In genomic region chr2:232693344-232693743, GRCh38 we compare ENCODE assay signal across 24 cellular contexts. TPM values are rescaled to one million over a fixed set of nuclear protein-coding genes. Genes with fewer than 3 reads are reported as not detected.
DNase-seq lines count a peak whose midpoint lies in the region; ATAC-seq and TF ChIP-seq lines count a peak whose summit lies in the region.
"Had no signal": no experiment of that assay in that cellular context is flagged by ENCODE, and none has a peak within 500 bp of the region (broad histone marks: within the 10 kb centered on the region; RNA-seq: fewer than 3 reads in every experiment).

No MANE protein-coding gene starts in this region.

- no peaks in the 10 kb centered on the region for H3K9me3 ChIP-seq in CD8-positive, alpha-beta T cell (ENCODE audit: low read length)
- H3K9me3 ChIP-seq: A549 had no signal

- CTCF ChIA-PET in CD8-positive, alpha-beta T cell (lab: Charles Lee) = no interaction called here

- no peaks in the 10 kb centered on the region for H3K27me3 Mint-ChIP-seq in CD8-positive, alpha-beta T cell (ENCODE audit: low read depth)
- H3K27me3 Mint-ChIP-seq in activated T-helper 17 cell treated with anti-CD3 and anti-CD28 coated beads, Interleukin-2, amount 50 U/mL, for 72 hours = no peaks in the 10 kb centered on the region
- no peaks in the 10 kb centered on the region for H3K27me3 Mint-ChIP-seq in stimulated activated memory B cell treated with anti-CD40 and anti-IgM and Interleukin-4, amounts not matched to agents 10 μg/mL and 1 μg/mL and 100 μg/mL, for 72 hours
- H3K27me3 Mint-ChIP-seq: CD8-positive, alpha-beta memory T cell; IgD-negative memory B cell had no signal

- peaks cover 4% of the 10 kb centered on the region for H3K36me3 Mint-ChIP-seq in CD8-positive, alpha-beta T cell
- H3K36me3 Mint-ChIP-seq in activated T-helper 17 cell treated with anti-CD3 and anti-CD28 coated beads, Interleukin-2, amount 50 U/mL, for 72 hours (ENCODE audit: low read depth) = peaks cover 7% of the 10 kb centered on the region
- no peaks in the 10 kb centered on the region for H3K36me3 Mint-ChIP-seq in stimulated activated memory B cell treated with anti-CD40 and anti-IgM and Interleukin-4, amounts not matched to agents 10 μg/mL and 1 μg/mL and 100 μg/mL, for 72 hours
- H3K36me3 Mint-ChIP-seq: IgD-negative memory B cell had no signal

- peaks cover 9% of the 10 kb centered on the region for H3K4me1 ChIP-seq in CD8-positive, alpha-beta T cell (ENCODE audit: insufficient read depth, low read length)

- no peaks in the 10 kb centered on the region for H3K9me3 Mint-ChIP-seq in CD8-positive, alpha-beta T cell
- H3K9me3 Mint-ChIP-seq in activated T-helper 17 cell treated with anti-CD3 and anti-CD28 coated beads, Interleukin-2, amount 50 U/mL, for 72 hours = no peaks in the 10 kb centered on the region
- peaks cover 5% of the 10 kb centered on the region for H3K9me3 Mint-ChIP-seq in stimulated activated memory B cell treated with anti-CD40 and anti-IgM and Interleukin-4, amounts not matched to agents 10 μg/mL and 1 μg/mL and 100 μg/mL, for 72 hours

- H3K36me3 ChIP-seq in CD8-positive, alpha-beta T cell (ENCODE audit: insufficient read depth, low read length) = no peaks in the 10 kb centered on the region
- H3K36me3 ChIP-seq: BLaER1 treated with 17β-estradiol and CSF1 and Interleukin-3, amounts not matched to agents 10 nM and 100 nM had no signal

- no peak for TF ChIP-seq CTCF in CD8-positive, alpha-beta T cell (IDR thresholded peaks at IDR 0.05)

- H3K27ac Mint-ChIP-seq in CD8-positive, alpha-beta T cell = peak overlapping the region; percentile 6
- peak overlapping the region; percentile 38 for H3K27ac Mint-ChIP-seq in activated T-helper 17 cell treated with anti-CD3 and anti-CD28 coated beads, Interleukin-2, amount 50 U/mL, for 72 hours
- H3K27ac Mint-ChIP-seq in stimulated activated memory B cell treated with anti-CD40 and anti-IgM and Interleukin-4, amounts not matched to agents 10 μg/mL and 1 μg/mL and 100 μg/mL, for 72 hours = peak overlapping the region; percentile 27
- H3K27ac Mint-ChIP-seq: IgD-negative memory B cell had no signal

- H3K27ac ChIP-seq in CD8-positive, alpha-beta T cell (ENCODE audit: low read depth, low read length) = no peak overlapping the region
- H3K27ac ChIP-seq: A549; BLaER1 treated with 17β-estradiol and CSF1 and Interleukin-3, amounts not matched to agents 10 nM and 100 nM; RWPE1 had no signal

- DNase-seq in CD8-positive, alpha-beta T cell = no peak
- peak; percentile 8 for DNase-seq in left lobe of liver (ENCODE audit: low spot score)
- no peak for DNase-seq in NAMALWA (ENCODE audit: low spot score)
- no peak for DNase-seq in D341Med (ENCODE audit: low spot score)
- DNase-seq: AML-193; CD8-positive, alpha-beta memory T cell; DMS153; NCI-H1092 treated with DMSO at 0.1 percent for 48 hours; NCI-H1436; NCI-H187; NCI-H2081 treated with DMSO at 0.1 percent for 48 hours; NCI-H2171; NCI-H226; NCI-H510A; NCI-H69; SHP77 had no signal

- intact Hi-C loops in CD8-positive, alpha-beta T cell (cut with DNase I, micrococcal nuclease) = no loop called here

- H3K4me3 ChIP-seq in CD8-positive, alpha-beta T cell (ENCODE audit: low read depth, low read length) = no peak overlapping the region
- H3K4me3 ChIP-seq: A549; BLaER1 treated with 17β-estradiol and CSF1 and Interleukin-3, amounts not matched to agents 10 nM and 100 nM had no signal

- ATAC-seq in CD8-positive, alpha-beta T cell = no peak
- ATAC-seq in activated T-helper 17 cell treated with anti-CD3 and anti-CD28 coated beads, Interleukin-2, amount 50 U/mL, for 72 hours (replicated peaks) = no peak
- ATAC-seq in left lobe of liver (no peak), HG02884 (IDR thresholded peaks at IDR 0.05; ENCODE audit: unreplicated experiment) (no peak)
- no peak for ATAC-seq in stimulated activated memory B cell treated with anti-CD40 and anti-IgM and Interleukin-4, amounts not matched to agents 10 μg/mL and 1 μg/mL and 100 μg/mL, for 72 hours
- ATAC-seq: A549, Panc1 had no signal

- peaks cover 6% of the 10 kb centered on the region for H3K4me1 Mint-ChIP-seq in CD8-positive, alpha-beta T cell (ENCODE audit: low read depth)
- no peaks in the 10 kb centered on the region for H3K4me1 Mint-ChIP-seq in activated T-helper 17 cell treated with anti-CD3 and anti-CD28 coated beads, Interleukin-2, amount 50 U/mL, for 72 hours
- peaks cover 7% of the 10 kb centered on the region for H3K4me1 Mint-ChIP-seq in stimulated activated memory B cell treated with anti-CD40 and anti-IgM and Interleukin-4, amounts not matched to agents 10 μg/mL and 1 μg/mL and 100 μg/mL, for 72 hours

- H3K27me3 ChIP-seq in CD8-positive, alpha-beta T cell (ENCODE audit: insufficient read depth, low read length) = no peaks in the 10 kb centered on the region
- H3K27me3 ChIP-seq: BLaER1 treated with 17β-estradiol and CSF1 and Interleukin-3, amounts not matched to agents 10 nM and 100 nM had no signal

- no peak overlapping the region for H3K4me3 Mint-ChIP-seq in CD8-positive, alpha-beta T cell
- H3K4me3 Mint-ChIP-seq in activated T-helper 17 cell treated with anti-CD3 and anti-CD28 coated beads, Interleukin-2, amount 50 U/mL, for 72 hours = no peak overlapping the region
- no peak overlapping the region for H3K4me3 Mint-ChIP-seq in stimulated activated memory B cell treated with anti-CD40 and anti-IgM and Interleukin-4, amounts not matched to agents 10 μg/mL and 1 μg/mL and 100 μg/mL, for 72 hours

- POLR2A ChIA-PET in CD8-positive, alpha-beta T cell (lab: Charles Lee) = no interaction called here

RNA-seq across cellular contexts. Expression of gene GIGYF2, which starts 3.8 kb away (rescaled TPM):
- total RNA-seq in CD8-positive, alpha-beta T cell = 10 to 100 TPM; 40.5 to 52.2 TPM
- 10 to 100 TPM; 59.7 to 71.9 TPM for total RNA-seq in activated T-helper 17 cell treated with anti-CD3 and anti-CD28 coated beads, Interleukin-2, amount 50 U/mL, for 72 hours
- total RNA-seq in left lobe of liver = 27.8 TPM

RNA-seq across cellular contexts. Expression of gene EFHD1, which starts 59.9 kb away (rescaled TPM):
- 1 to 10 TPM in 1 of 2 experiments, under 1 TPM in 1; 0.92 to 1.1 TPM for total RNA-seq in CD8-positive, alpha-beta T cell
- 1 to 10 TPM in 1 of 2 donors, under 1 TPM in 1; 0.71 to 1.1 TPM for total RNA-seq in activated T-helper 17 cell treated with anti-CD3 and anti-CD28 coated beads, Interleukin-2, amount 50 U/mL, for 72 hours
- 27.3 TPM for total RNA-seq in left lobe of liver

Comparison
In these comparisons a context has a peak if more than half of its experiments do, and no peak if none do; other contexts are left out.
1. RNA of gene EFHD1, which starts 59.9 kb away (total RNA-seq): 27.3 TPM in left lobe of liver (single experiment); 0.71 to 1.1 TPM in activated T-helper 17 cell treated with anti-CD3 and anti-CD28 coated beads, Interleukin-2, amount 50 U/mL, for 72 hours and 0.92 to 1.1 TPM in CD8-positive, alpha-beta T cell; every median in the first group is over 10 times any median in the second.
2. Peak in every context shown above with its lines, with median percentiles within 50 percentile points of each other: H3K27ac Mint-ChIP-seq.